ENCODE assay signal across 10 cellular contexts in genomic region chr19:47446534-47447469, GRCh38. TPM values are rescaled to one million over a fixed set of nuclear protein-coding genes. Genes with fewer than 3 reads are reported as not detected.
DNase-seq lines count a peak whose midpoint lies in the region; ATAC-seq, FAIRE-seq and TF ChIP-seq lines count a peak whose summit lies in the region.
"Had no signal": no experiment of that assay in that cellular context is flagged by ENCODE, and none has a peak within 500 bp of the region (broad histone marks: within the 10 kb centered on the region; RNA-seq: fewer than 3 reads in every experiment).

No MANE protein-coding gene starts in this region.

- DNase-seq in A549 (ENCODE audit: low read depth in 1 of 2, low spot score in 1 of 2) (peak; percentile 81 to 94), HK-2 (ENCODE audit: unreplicated experiment) (peak; percentile 86), kidney (peak; percentile 75), SW 1271 (lab: John Stamatoyannopoulos, UW) (no peak), hippocampal formation (lab: John Stamatoyannopoulos, UW) (no peak), NCI-H446 treated with DMSO at 0.1 percent for 48 hours (lab: John Stamatoyannopoulos, UW) (no peak)
- DNase-seq in activated CD4-positive, alpha-beta T cell treated with anti-CD3 and anti-CD28 coated beads, Interleukin-2, amount 10 ng/mL, durations not matched to agents 7 days and 5 days = peak; percentile 33

- peak overlapping the region; percentile 91 for H3K4me2 ChIP-seq in A549

- CTCF ChIA-PET in A549 (lab: Yijun Ruan, JAX) = interaction anchor here (1.0 to 28.3 kb wide), 8 partner anchors 11 to 296 kb away, joined by 3 to 901 read pairs (median 15); partner anchors contain the start of genes EHD2, KPTN and NAPA
- CTCF ChIA-PET in activated CD4-positive, alpha-beta T cell treated with anti-CD3 and anti-CD28 coated beads, Interleukin-2, amount 10 ng/mL, durations not matched to agents 7 days and 5 days (lab: Charles Lee) = interaction anchor here (0.7 to 3.6 kb wide), 9 partner anchors 11 to 271 kb away, joined by 3 to 26 read pairs (median 4); partner anchors contain the start of gene NAPA

- TF ChIP-seq POLR2A in A549 (IDR thresholded peaks at IDR 0.05; ENCODE audit: low read length) = no peak

- POLR2A ChIA-PET in A549 (lab: Yijun Ruan, JAX) = interaction anchor here (0.7 to 1.2 kb wide), 4 partner anchors 8 to 37 kb away, joined by 3 to 4 read pairs (median 3); partner anchors contain the start of gene KPTN
- POLR2A ChIA-PET in activated CD4-positive, alpha-beta T cell treated with anti-CD3 and anti-CD28 coated beads, Interleukin-2, amount 10 ng/mL, durations not matched to agents 7 days and 5 days (lab: Charles Lee) = no interaction called here

- H3K36me3 Mint-ChIP-seq in activated CD4-positive, alpha-beta T cell treated with anti-CD3 and anti-CD28 coated beads, Interleukin-2, amount 10 ng/mL, durations not matched to agents 7 days and 5 days (ENCODE audit: low read depth) = peaks cover 3% of the 10 kb centered on the region

- H3K4me1 Mint-ChIP-seq in activated CD4-positive, alpha-beta T cell treated with anti-CD3 and anti-CD28 coated beads, Interleukin-2, amount 10 ng/mL, durations not matched to agents 7 days and 5 days = peaks cover 47% of the 10 kb centered on the region

- H3K9me3 Mint-ChIP-seq in activated CD4-positive, alpha-beta T cell treated with anti-CD3 and anti-CD28 coated beads, Interleukin-2, amount 10 ng/mL, durations not matched to agents 7 days and 5 days = no peaks in the 10 kb centered on the region

- no peak overlapping the region for H3K9ac ChIP-seq in kidney (ENCODE audit: low read length in 2 of 2)

- FAIRE-seq in A549 (lab: Jason Lieb, UNC) = no peak
- FAIRE-seq in kidney (lab: Jason Lieb, UNC) = no peak

- peak overlapping the region; percentile 46 to 51; a peak in 5 of 6 replicates for H3K27ac ChIP-seq in A549
- H3K27ac ChIP-seq in kidney (ENCODE audit: low read depth in 2 of 2, low read length in 2 of 2) = no peak overlapping the region
- H3K27ac ChIP-seq: SJSA1 had no signal

- TF ChIP-seq CTCF in A549 (IDR thresholded peaks at IDR 0.05) (no peak), kidney (IDR thresholded peaks at IDR 0.05; ENCODE audit: borderline replicate concordance, extremely low read depth, insufficient read depth) (no peak)

- peaks cover 75% of the 10 kb centered on the region for H3K27me3 Mint-ChIP-seq in activated CD4-positive, alpha-beta T cell treated with anti-CD3 and anti-CD28 coated beads, Interleukin-2, amount 10 ng/mL, durations not matched to agents 7 days and 5 days

- no peak for TF ChIP-seq RAD21 in A549 (conservative IDR thresholded peaks at IDR 0.05 in 1 of 2, IDR thresholded peaks at IDR 0.05 in 1 of 2)

- H3K4me3 ChIP-seq in A549 (peak overlapping the region; percentile 50), kidney (ENCODE audit: low read length in 2 of 2) (no peak overlapping the region)
- H3K4me3 ChIP-seq: SJSA1 had no signal

- peak; percentile 66 to 80 for ATAC-seq in A549
- no peak for ATAC-seq in GM18907 (IDR thresholded peaks at IDR 0.05; ENCODE audit: unreplicated experiment)

- peak overlapping the region; percentile 17 for H3K4me3 Mint-ChIP-seq in activated CD4-positive, alpha-beta T cell treated with anti-CD3 and anti-CD28 coated beads, Interleukin-2, amount 10 ng/mL, durations not matched to agents 7 days and 5 days

- TF ChIP-seq EP300 in A549 (IDR thresholded peaks at IDR 0.05) = no peak

- H3K9me3 ChIP-seq in A549 (no peaks in the 10 kb centered on the region), kidney (ENCODE audit: control insufficient read depth in 1 of 2, low read length in 2 of 2) (no peaks in the 10 kb centered on the region)

- no peaks in the 10 kb centered on the region for H3K36me3 ChIP-seq in kidney (ENCODE audit: control insufficient read depth in 1 of 2, insufficient read depth in 2 of 2, low read length in 2 of 2)
- H3K36me3 ChIP-seq: SJSA1 had no signal

- H3K4me1 ChIP-seq in A549 (peaks cover 26% of the 10 kb centered on the region), kidney (ENCODE audit: control insufficient read depth in 1 of 2, insufficient read depth in 1 of 2, low read depth in 1 of 2, low read length in 2 of 2) (peaks cover 0 to 11% of the 10 kb centered on the region in 2 donors)

- 26% methylated on average over 28 of the region's 28 CpGs for whole genome bisulfite sequencing in A549 (ENCODE audit: missing lambda C conversion rate)

- intact Hi-C loops in kidney (cut with DNase I) = no loop called here

- peak overlapping the region; percentile 76 for H3K27ac Mint-ChIP-seq in activated CD4-positive, alpha-beta T cell treated with anti-CD3 and anti-CD28 coated beads, Interleukin-2, amount 10 ng/mL, durations not matched to agents 7 days and 5 days

TF ChIP-seq in A549, 52 proteins besides CTCF, POLR2A, EP300 and RAD21:
- TF ChIP-seq CBX8 (IDR thresholded peaks at IDR 0.05) (no peak), KDM5A (IDR thresholded peaks at IDR 0.05) (no peak), CEBPB (IDR thresholded peaks at IDR 0.05) (no peak), MAX (IDR thresholded peaks at IDR 0.05) (no peak), NR3C1 (IDR thresholded peaks at IDR 0.05) (no peak), SMC3 (IDR thresholded peaks at IDR 0.05) (no peak), RNF2 (IDR thresholded peaks at IDR 0.05; ENCODE audit: borderline replicate concordance, low read depth) (no peak)
- TF ChIP-seq, protein P1, sequence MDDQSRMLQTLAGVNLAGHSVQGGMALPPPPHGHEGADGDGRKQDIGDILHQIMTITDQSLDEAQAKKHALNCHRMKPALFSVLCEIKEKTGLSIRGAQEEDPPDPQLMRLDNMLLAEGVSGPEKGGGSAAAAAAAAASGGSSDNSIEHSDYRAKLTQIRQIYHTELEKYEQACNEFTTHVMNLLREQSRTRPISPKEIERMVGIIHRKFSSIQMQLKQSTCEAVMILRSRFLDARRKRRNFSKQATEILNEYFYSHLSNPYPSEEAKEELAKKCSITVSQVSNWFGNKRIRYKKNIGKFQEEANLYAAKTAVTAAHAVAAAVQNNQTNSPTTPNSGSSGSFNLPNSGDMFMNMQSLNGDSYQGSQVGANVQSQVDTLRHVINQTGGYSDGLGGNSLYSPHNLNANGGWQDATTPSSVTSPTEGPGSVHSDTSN (IDR thresholded peaks at IDR 0.05) = no peak
- TF ChIP-seq, protein P2, sequence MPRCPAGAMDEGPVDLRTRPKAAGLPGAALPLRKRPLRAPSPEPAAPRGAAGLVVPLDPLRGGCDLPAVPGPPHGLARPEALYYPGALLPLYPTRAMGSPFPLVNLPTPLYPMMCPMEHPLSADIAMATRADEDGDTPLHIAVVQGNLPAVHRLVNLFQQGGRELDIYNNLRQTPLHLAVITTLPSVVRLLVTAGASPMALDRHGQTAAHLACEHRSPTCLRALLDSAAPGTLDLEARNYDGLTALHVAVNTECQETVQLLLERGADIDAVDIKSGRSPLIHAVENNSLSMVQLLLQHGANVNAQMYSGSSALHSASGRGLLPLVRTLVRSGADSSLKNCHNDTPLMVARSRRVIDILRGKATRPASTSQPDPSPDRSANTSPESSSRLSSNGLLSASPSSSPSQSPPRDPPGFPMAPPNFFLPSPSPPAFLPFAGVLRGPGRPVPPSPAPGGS (IDR thresholded peaks at IDR 0.05) = no peak

RNA-seq across cellular contexts. Expression of gene SLC8A2, which starts 24.9 kb away (rescaled TPM):
- 0.12 and 0.35 TPM in 2 replicates for polyA plus RNA-seq in A549 (2011; rRNA removed)
- 0.09 and 0.23 TPM in 2 replicates for polyA plus RNA-seq in A549 (2012; cell fraction: cytosol; rRNA removed)
- 0.23 and 0.70 TPM in 2 replicates for polyA plus RNA-seq in A549 (2012; cell fraction: nucleus; rRNA removed)
- 0.15 to 0.30 TPM (median 0.17 TPM) in 3 replicates for polyA plus RNA-seq in A549 (2017; fragmentation: RNase III; extraction: RNeasy Plus Mini Kit Qiagen cat#74134 plus additional on column Dnase treatment)
- 1.8 and 2.3 TPM in 2 replicates for polyA minus RNA-seq in A549 (2011; rRNA and poly(A)+ RNA removed)
- total RNA-seq in activated CD4-positive, alpha-beta T cell treated with anti-CD3 and anti-CD28 coated beads, Interleukin-2, amount 10 ng/mL, durations not matched to agents 7 days and 5 days = not detected
- total RNA-seq in kidney = 0.94 TPM
- not detected for polyA plus RNA-seq in kidney (ENCODE audit: insufficient read depth, low read depth, low replicate concordance)
- total RNA-seq: fibroblast of villous mesenchyme, SJSA1 had no signal

RNA-seq across cellular contexts. Expression of gene MEIS3, which starts 27.5 kb away (rescaled TPM):
- polyA plus RNA-seq in A549 (2011; rRNA removed) = 16.5 and 19.2 TPM in 2 replicates
- polyA plus RNA-seq in A549 (2012; cell fraction: cytosol; rRNA removed) = 18.7 and 23.4 TPM in 2 replicates
- 44.0 and 54.8 TPM in 2 replicates for polyA plus RNA-seq in A549 (2012; cell fraction: nucleus; rRNA removed)
- 21.8 to 31.4 TPM (median 27.1 TPM) in 3 replicates for polyA plus RNA-seq in A549 (2017; fragmentation: RNase III; extraction: RNeasy Plus Mini Kit Qiagen cat#74134 plus additional on column Dnase treatment)
- 26.1 and 39.1 TPM in 2 replicates for polyA minus RNA-seq in A549 (2011; rRNA and poly(A)+ RNA removed)
- total RNA-seq in activated CD4-positive, alpha-beta T cell treated with anti-CD3 and anti-CD28 coated beads, Interleukin-2, amount 10 ng/mL, durations not matched to agents 7 days and 5 days = not detected
- total RNA-seq in kidney = 7.6 TPM
- 3.8 TPM for polyA plus RNA-seq in kidney (ENCODE audit: insufficient read depth, low read depth, low replicate concordance)

RNA-seq across cellular contexts. Expression of gene KPTN, which starts 37.2 kb away (rescaled TPM):
- polyA plus RNA-seq in A549 (2011; rRNA removed) = 10.6 and 12.5 TPM in 2 replicates
- 26.3 and 28.7 TPM in 2 replicates for polyA plus RNA-seq in A549 (2012; cell fraction: cytosol; rRNA removed)
- polyA plus RNA-seq in A549 (2012; cell fraction: nucleus; rRNA removed) = 62.7 and 66.3 TPM in 2 replicates
- polyA plus RNA-seq in A549 (2017; fragmentation: RNase III; extraction: RNeasy Plus Mini Kit Qiagen cat#74134 plus additional on column Dnase treatment) = 20.6 to 22.1 TPM (median 20.8 TPM) in 3 replicates
- polyA minus RNA-seq in A549 (2011; rRNA and poly(A)+ RNA removed) = 13.7 and 15.6 TPM in 2 replicates
- total RNA-seq in activated CD4-positive, alpha-beta T cell treated with anti-CD3 and anti-CD28 coated beads, Interleukin-2, amount 10 ng/mL, durations not matched to agents 7 days and 5 days = 10 to 100 TPM; 12.5 to 14.1 TPM
- 7.4 TPM for total RNA-seq in kidney
- 25.5 TPM for polyA plus RNA-seq in kidney (ENCODE audit: insufficient read depth, low read depth, low replicate concordance)

Comparison
In these comparisons a context has a peak if more than half of its experiments do, and no peak if none do; other contexts are left out.
1. DNase-seq: peak in A549 (2 of 2), HK-2 (single experiment), activated CD4-positive, alpha-beta T cell treated with anti-CD3 and anti-CD28 coated beads, Interleukin-2, amount 10 ng/mL, durations not matched to agents 7 days and 5 days (single experiment) and kidney (single experiment); none in SW 1271 (0 of 2), hippocampal formation (0 of 2) and NCI-H446 treated with DMSO at 0.1 percent for 48 hours (single experiment).
2. H3K27ac ChIP-seq: peak in A549 (2 of 2); none in kidney (0 of 2).